In genomic region chr2:207873794-207874193, GRCh38 we compare ENCODE assay signal across 19 cellular contexts.
DNase-seq lines count a peak whose midpoint lies in the region; ATAC-seq, FAIRE-seq and TF ChIP-seq lines count a peak whose summit lies in the region.
"Had no signal": no experiment of that assay in that cellular context is flagged by ENCODE, and none has a peak within 500 bp of the region (broad histone marks: within the 10 kb centered on the region; RNA-seq: fewer than 3 reads in every experiment).

No MANE protein-coding gene starts in this region.

- H3K9ac ChIP-seq in GM12878 (ENCODE audit: control insufficient read depth, insufficient read depth, low read length) = no peak overlapping the region
- H3K9ac ChIP-seq: BLaER1 treated with 17β-estradiol and CSF1 and Interleukin-3, amounts not matched to agents 10 nM and 100 nM had no signal

- no peaks in the 10 kb centered on the region for H3K79me2 ChIP-seq in GM12878 (ENCODE audit: control insufficient read depth, insufficient read depth, low read length)

- SMC1A ChIA-PET in GM12878 (lab: Charles Lee; ENCODE audit: uncharacterized antibody, unreplicated experiment) = interaction anchor here (0.7 to 2.9 kb wide), 6 partner anchors 10 to 1504 kb away, joined by 3 to 19 read pairs (median 4); no protein-coding TSS in a partner anchor

- TF ChIP-seq EP300 in GM12878 (IDR thresholded peaks at IDR 0.05; ENCODE audit: borderline replicate concordance in 1 of 2, control insufficient read depth in 1 of 2, low read depth in 2 of 2, low read length in 2 of 2) = no peak; a peak in 1 of 4 replicates

- no peak for TF ChIP-seq RAD21 in GM12878 (IDR thresholded peaks at IDR 0.05; ENCODE audit: insufficient read depth, low read depth, low read length)

- H3K36me3 ChIP-seq in GM12878 (ENCODE audit: control insufficient read depth in 2 of 2, insufficient read depth in 2 of 2, low read length in 1 of 2) (no peaks in the 10 kb centered on the region), A673 (ENCODE audit: insufficient read depth, low read length, poor library complexity, severe bottlenecking) (no peaks in the 10 kb centered on the region)
- H3K36me3 ChIP-seq: BLaER1 treated with 17β-estradiol and CSF1 and Interleukin-3, amounts not matched to agents 10 nM and 100 nM; left ventricle myocardium inferior; WERI-Rb-1 had no signal

- no peak for TF ChIP-seq CTCF in GM12878 (IDR thresholded peaks at IDR 0.05 in 2 of 3, conservative IDR thresholded peaks at IDR 0.05 in 1 of 3; ENCODE audit: control insufficient read depth in 2 of 3, extremely low read depth in 1 of 3, insufficient read depth in 1 of 3, low read depth in 3 of 3, low read length in 3 of 3)
- TF ChIP-seq CTCF in A673 (conservative IDR thresholded peaks at IDR 0.05; ENCODE audit: low read depth, low read length) = no peak

- DNase-seq in GM12878 (ENCODE audit: low read depth, low spot score) = no peak
- DNase-seq in effector CD4-positive, alpha-beta T cell = no peak
- no peak for DNase-seq in activated T-cell treated with anti-CD3 and anti-CD28 coated beads, Interleukin-2, amount 50 U/mL, for 4 hours
- no peak for DNase-seq in anterior cingulate cortex (lab: John Stamatoyannopoulos, UW)
- DNase-seq in A673 (ENCODE audit: low spot score) = no peak
- DNase-seq: activated CD8-positive, alpha-beta memory T cell treated with anti-CD3 and anti-CD28 coated beads, Interleukin-2, amount 10 ng/mL, durations not matched to agents 7 days and 5 days; activated naive CD8-positive, alpha-beta T cell treated with anti-CD3 and anti-CD28 coated beads, Interleukin-2, amount 50 U/mL, for 24 hours; cerebellar nuclear complex; left ventricle myocardium inferior; NCI-H2171; WERI-Rb-1 had no signal

- in situ Hi-C loops in GM12878 (cut with MboI) = no loop called here

- H3K4me1 ChIP-seq in GM12878 (ENCODE audit: control insufficient read depth, insufficient read depth, low read length) (no peaks in the 10 kb centered on the region), A673 (ENCODE audit: insufficient read depth, low read length, poor library complexity, severe bottlenecking) (no peaks in the 10 kb centered on the region)

- RAD21 ChIA-PET in GM12878 (lab: Charles Lee; ENCODE audit: unreplicated experiment) = interaction anchor here (0.5 to 5.5 kb wide), 4 partner anchors 9 to 104 kb away, joined by 3 to 20 read pairs (median 4); partner anchors contain the start of gene FZD5

- H3K27me3 Mint-ChIP-seq in activated T-cell treated with anti-CD3 and anti-CD28 coated beads, Interleukin-2, amount 50 U/mL, for 4 hours (ENCODE audit: low read depth) = no peaks in the 10 kb centered on the region
- H3K27me3 Mint-ChIP-seq: activated CD8-positive, alpha-beta memory T cell treated with anti-CD3 and anti-CD28 coated beads, Interleukin-2, amount 10 ng/mL, durations not matched to agents 7 days and 5 days; activated naive CD8-positive, alpha-beta T cell treated with anti-CD3 and anti-CD28 coated beads, Interleukin-2, amount 50 U/mL, for 24 hours had no signal

- CTCF ChIA-PET in GM12878 (lab: Yijun Ruan, JAX) (interaction anchor here (0.8 to 1.6 kb wide), 3 partner anchors 9 to 99 kb away, joined by 3 to 5 read pairs (median 3); no protein-coding TSS in a partner anchor), A673 (lab: Charles Lee) (no interaction called here)

- peaks cover 3% of the 10 kb centered on the region for H3K36me3 Mint-ChIP-seq in activated T-cell treated with anti-CD3 and anti-CD28 coated beads, Interleukin-2, amount 50 U/mL, for 4 hours (ENCODE audit: insufficient read depth)
- H3K36me3 Mint-ChIP-seq: activated CD8-positive, alpha-beta memory T cell treated with anti-CD3 and anti-CD28 coated beads, Interleukin-2, amount 10 ng/mL, durations not matched to agents 7 days and 5 days had no signal

- BruUV-seq in GM12878 (replicated peaks; lab: Mats Ljungman, UMichigan) (no TSS peak), A673 (replicated peaks; lab: Mats Ljungman, UMichigan) (no TSS peak)

- H3K27ac ChIP-seq in GM12878 (ENCODE audit: control insufficient read depth, insufficient read depth) (no peak overlapping the region), A673 (ENCODE audit: low read depth, low read length, poor library complexity, severe bottlenecking) (no peak overlapping the region)
- H3K27ac ChIP-seq: BLaER1 treated with 17β-estradiol and CSF1 and Interleukin-3, amounts not matched to agents 10 nM and 100 nM; epithelial cell of prostate; left ventricle myocardium inferior; SK-N-MC; WERI-Rb-1 had no signal

- intact Hi-C loops in GM12878 (cut with micrococcal nuclease; ENCODE audit: unreplicated experiment) = no loop called here
- intact Hi-C loops in A673 (cut with micrococcal nuclease; ENCODE audit: unreplicated experiment) = no loop called here

- H3K4me3 ChIP-seq in GM12878 (no peak overlapping the region), A673 (ENCODE audit: low read depth, low read length, poor library complexity, severe bottlenecking) (no peak overlapping the region)
- H3K4me3 ChIP-seq: BLaER1 treated with 17β-estradiol and CSF1 and Interleukin-3, amounts not matched to agents 10 nM and 100 nM; left ventricle myocardium inferior; SK-N-MC had no signal

- peak overlapping the region; percentile 1; the same call in 1 of the 2 replicates for H3K4me2 ChIP-seq in GM12878 (ENCODE audit: control insufficient read depth, insufficient read depth)

- no peak for FAIRE-seq in GM12878 (lab: Jason Lieb, UNC)

- POLR2A ChIA-PET in GM12878 (lab: Charles Lee) = interaction anchor here (1.2 to 1.5 kb wide), 2 partner anchors 9 to 33 kb away, joined by 3 read pairs; no protein-coding TSS in a partner anchor
- POLR2A ChIA-PET in A673 (lab: Charles Lee; ENCODE audit: low non-redundant PET) = no interaction called here

- H3K4me3 Mint-ChIP-seq in activated T-cell treated with anti-CD3 and anti-CD28 coated beads, Interleukin-2, amount 50 U/mL, for 4 hours = no peak overlapping the region
- H3K4me3 Mint-ChIP-seq: activated CD8-positive, alpha-beta memory T cell treated with anti-CD3 and anti-CD28 coated beads, Interleukin-2, amount 10 ng/mL, durations not matched to agents 7 days and 5 days; activated naive CD8-positive, alpha-beta T cell treated with anti-CD3 and anti-CD28 coated beads, Interleukin-2, amount 50 U/mL, for 24 hours; nephron had no signal

- WGBS in GM12878 (ENCODE audit: insufficient coverage, insufficient replicate concordance, low lambda C conversion rate, missing lambda C conversion rate) = 48% methylated on average over 1 of the region's 1 CpG

- no peaks in the 10 kb centered on the region for H3K27me3 ChIP-seq in GM12878 (replicated peaks in 1 of 2; ENCODE audit: control insufficient read depth in 2 of 2, insufficient read depth in 2 of 2, low read length in 1 of 2)
- H3K27me3 ChIP-seq in A673 (replicated peaks; ENCODE audit: insufficient read depth, low read depth, low read length, poor library complexity) = no peaks in the 10 kb centered on the region
- H3K27me3 ChIP-seq: BLaER1 treated with 17β-estradiol and CSF1 and Interleukin-3, amounts not matched to agents 10 nM and 100 nM had no signal

- no peaks in the 10 kb centered on the region for H4K20me1 ChIP-seq in GM12878 (ENCODE audit: control insufficient read depth, insufficient read depth)
- H4K20me1 ChIP-seq: BLaER1 treated with 17β-estradiol and CSF1 and Interleukin-3, amounts not matched to agents 10 nM and 100 nM had no signal

- H3K9me3 ChIP-seq in GM12878 (replicated peaks; ENCODE audit: control insufficient read depth, insufficient read depth, low read length) (no peaks in the 10 kb centered on the region), A673 (ENCODE audit: low read depth, low read length, poor library complexity, severe bottlenecking) (no peaks in the 10 kb centered on the region)
- H3K9me3 ChIP-seq: BLaER1 treated with 17β-estradiol and CSF1 and Interleukin-3, amounts not matched to agents 10 nM and 100 nM; left ventricle myocardium inferior had no signal

- no peaks in the 10 kb centered on the region for H3K9me3 Mint-ChIP-seq in activated T-cell treated with anti-CD3 and anti-CD28 coated beads, Interleukin-2, amount 50 U/mL, for 4 hours
- H3K9me3 Mint-ChIP-seq: activated naive CD8-positive, alpha-beta T cell treated with anti-CD3 and anti-CD28 coated beads, Interleukin-2, amount 50 U/mL, for 24 hours; nephron had no signal

- no peak overlapping the region for H2AFZ ChIP-seq in GM12878 (ENCODE audit: control insufficient read depth, low read depth, low read length)

- no peaks in the 10 kb centered on the region for H3K4me1 Mint-ChIP-seq in activated T-cell treated with anti-CD3 and anti-CD28 coated beads, Interleukin-2, amount 50 U/mL, for 4 hours (ENCODE audit: low read depth)

- ATAC-seq in GM18867 (IDR thresholded peaks at IDR 0.05; ENCODE audit: unreplicated experiment) = peak; percentile 72
- peak; percentile 68 for ATAC-seq in GM21529 (IDR thresholded peaks at IDR 0.05; ENCODE audit: unreplicated experiment)
- ATAC-seq in HG03064 (IDR thresholded peaks at IDR 0.05; ENCODE audit: low read depth, unreplicated experiment) = peak; percentile 72
- peak; percentile 90 for ATAC-seq in GM12878
- no peak for ATAC-seq in activated T-cell treated with anti-CD3 and anti-CD28 coated beads, Interleukin-2, amount 50 U/mL, for 4 hours
- ATAC-seq: activated CD8-positive, alpha-beta memory T cell treated with anti-CD3 and anti-CD28 coated beads, Interleukin-2, amount 10 ng/mL, durations not matched to agents 7 days and 5 days; activated naive CD8-positive, alpha-beta T cell treated with anti-CD3 and anti-CD28 coated beads, Interleukin-2, amount 50 U/mL, for 24 hours; sciatic nerve had no signal

- TF ChIP-seq POLR2A in GM12878 (IDR thresholded peaks at IDR 0.05; ENCODE audit: low read depth, low read length) = no peak

TF ChIP-seq in GM12878, 131 proteins besides CTCF, POLR2A, EP300 and RAD21 (continues in another document):
- TF ChIP-seq MAX (IDR thresholded peaks at IDR 0.05; ENCODE audit: low read depth, low read length) = no peak

Comparison
In these comparisons a context has a peak if more than half of its experiments do, and no peak if none do; other contexts are left out.
1. ATAC-seq: peak in GM18867 (single experiment), GM21529 (single experiment), HG03064 (single experiment) and GM12878 (single experiment); none in activated T-cell treated with anti-CD3 and anti-CD28 coated beads, Interleukin-2, amount 50 U/mL, for 4 hours (0 of 2).